8 cellular contexts compared by ENCODE assay signal in the genomic region with DNA sequence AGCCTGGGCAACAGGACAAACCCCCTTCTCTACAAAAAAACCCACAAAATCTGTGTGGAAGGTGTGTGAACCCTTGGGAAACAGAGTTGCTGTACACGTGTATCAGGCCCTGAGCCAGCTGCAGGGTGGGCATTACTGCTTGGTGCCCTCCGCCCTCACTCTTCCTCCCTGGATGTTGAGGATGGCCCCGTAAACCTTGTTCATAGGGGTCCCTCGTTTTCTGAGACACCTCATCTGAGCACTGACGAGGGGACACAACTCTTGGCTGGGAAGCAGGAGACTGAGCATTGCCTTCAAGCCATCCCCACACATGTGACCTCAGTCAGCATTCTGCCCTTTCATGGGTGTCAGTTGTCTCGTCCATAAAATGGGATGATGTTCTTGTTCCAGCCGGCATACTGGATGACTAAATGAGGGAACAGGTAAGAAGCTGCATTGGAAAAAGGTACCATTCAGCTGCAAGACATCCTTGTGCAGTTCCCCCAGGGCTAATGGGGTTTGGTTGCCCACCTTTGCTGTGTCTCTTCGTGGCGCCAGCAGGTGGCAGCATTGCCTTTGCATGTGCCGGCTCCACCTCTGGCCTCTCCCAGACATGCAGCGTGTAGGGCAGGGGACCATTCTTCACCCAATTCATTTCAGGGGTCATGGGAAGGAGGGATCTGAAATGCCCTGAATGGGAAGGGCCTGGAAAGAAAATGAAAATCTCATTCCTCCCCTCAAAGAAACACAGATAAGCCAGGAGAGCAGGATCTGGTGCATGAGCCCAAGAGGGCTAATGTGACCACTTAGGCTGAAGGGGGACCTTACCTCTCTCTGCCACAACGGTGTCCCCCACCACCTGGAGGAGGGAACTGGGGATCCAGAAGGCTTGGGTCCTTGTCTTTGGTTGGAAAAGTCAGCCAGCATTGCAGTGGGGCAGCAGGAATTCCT.
A peak's percentile ranks its signal among the peaks of the same experiment; 100 is the strongest.
DNase-seq lines count a peak whose midpoint lies in the region; ATAC-seq and TF ChIP-seq lines count a peak whose summit lies in the region.

No MANE protein-coding gene starts in this region.

- H3K4me1 ChIP-seq in NT2/D1 (ENCODE audit: insufficient read depth, insufficient read length) (peaks cover 2% of the 10 kb centered on the region), muscle layer of duodenum (ENCODE audit: control insufficient read depth in 1 of 2, insufficient read depth in 2 of 2, low read length in 2 of 2) (peaks cover 11 to 16% of the 10 kb centered on the region in 2 donors)

- DNase-seq in CD1c-positive myeloid dendritic cell (ENCODE audit: extremely low spot score), result peak; percentile 74
- DNase-seq in HK-2 (ENCODE audit: unreplicated experiment), result peak; percentile 71
- DNase-seq in NT2/D1 (ENCODE audit: low read depth, low spot score), result peak; percentile 75
- peak; percentile 17 for DNase-seq in activated CD8-positive, alpha-beta memory T cell treated with anti-CD3 and anti-CD28 coated beads, Interleukin-2, amount 50 U/mL, for 1 hour (ENCODE audit: extremely low read depth)
- DNase-seq in epithelial cell of esophagus (ENCODE audit: low read depth), result peak; percentile 74
- DNase-seq in stimulated activated CD8-positive, alpha-beta memory T cell treated with anti-CD3 and anti-CD28 coated beads, Interleukin-7, amount 100 ng/mL, for 4 hours (ENCODE audit: low read depth in 2 of 2), result peak; percentile 39 to 55

- no peaks in the 10 kb centered on the region for H3K36me3 ChIP-seq in NT2/D1 (ENCODE audit: insufficient read depth, insufficient read length, low read length)
- H3K36me3 ChIP-seq in muscle layer of duodenum (ENCODE audit: control insufficient read depth in 1 of 2, insufficient read depth in 2 of 2, low read length in 2 of 2), result no peaks in the 10 kb centered on the region

- H3K9me3 ChIP-seq in NT2/D1 (ENCODE audit: insufficient read depth, low read length), result no peaks in the 10 kb centered on the region
- no peaks in the 10 kb centered on the region for H3K9me3 ChIP-seq in muscle layer of duodenum (ENCODE audit: control insufficient read depth in 1 of 2, low read length in 2 of 2)

- H3K4me3 ChIP-seq in NT2/D1 (ENCODE audit: insufficient read length, low read depth) (no peak overlapping the region), epithelial cell of esophagus (ENCODE audit: low read length) (no peak overlapping the region), muscle layer of duodenum (ENCODE audit: low read depth in 1 of 2, low read length in 2 of 2) (no peak overlapping the region)

- H3K27me3 ChIP-seq in NT2/D1 (ENCODE audit: insufficient read depth, insufficient read length) (peaks cover 16% of the 10 kb centered on the region), muscle layer of duodenum (ENCODE audit: low read depth, low read length) (no peaks in the 10 kb centered on the region)

- peak; percentile 92 for TF ChIP-seq CTCF in epithelial cell of esophagus (IDR thresholded peaks at IDR 0.05; ENCODE audit: insufficient read depth, low read depth, low read length, missing control alignments)

- peak; percentile 79 for ATAC-seq in GM19328 (IDR thresholded peaks at IDR 0.05; ENCODE audit: unreplicated experiment)

- H3K9ac ChIP-seq in NT2/D1 (ENCODE audit: insufficient read length, low read depth), result no peak overlapping the region

- H3K27ac ChIP-seq in muscle layer of duodenum (ENCODE audit: low read length), result peak overlapping the region; percentile 20

Comparison
In these comparisons a context has a peak if more than half of its experiments do, and no peak if none do; other contexts are left out.
1. DNase-seq: peak in every context shown above with its lines; median percentile 75 in NT2/D1; 74 in CD1c-positive myeloid dendritic cell; 74 in epithelial cell of esophagus; 71 in HK-2; 47 in stimulated activated CD8-positive, alpha-beta memory T cell treated with anti-CD3 and anti-CD28 coated beads, Interleukin-7, amount 100 ng/mL, for 4 hours; 17 in activated CD8-positive, alpha-beta memory T cell treated with anti-CD3 and anti-CD28 coated beads, Interleukin-2, amount 50 U/mL, for 1 hour.